25 cellular contexts compared by ENCODE assay signal in the genomic region with DNA sequence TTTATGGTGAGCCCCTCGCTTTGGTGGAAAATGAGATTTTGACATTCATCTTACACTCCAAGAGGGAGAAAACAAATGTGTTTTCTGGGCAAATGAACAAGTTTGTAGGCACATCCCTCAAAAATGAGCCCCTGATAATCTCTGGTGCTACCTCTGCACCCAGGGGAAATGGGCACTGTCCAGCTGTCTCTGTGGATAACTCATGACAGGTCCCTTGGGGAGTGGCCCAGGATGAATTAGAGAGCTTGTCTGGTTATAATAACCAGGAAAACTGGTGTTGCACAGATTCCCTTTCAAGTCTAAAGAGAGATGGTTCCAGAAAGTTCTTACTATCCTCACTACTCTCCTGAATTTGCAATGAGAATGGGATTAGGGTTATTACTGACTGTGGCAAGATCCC. TPM values are rescaled to one million over a fixed set of nuclear protein-coding genes. Genes with fewer than 3 reads are reported as not detected.
DNase-seq lines count a peak whose midpoint lies in the region; ATAC-seq and TF ChIP-seq lines count a peak whose summit lies in the region.
"Had no signal": no experiment of that assay in that cellular context is flagged by ENCODE, and none has a peak within 500 bp of the region (broad histone marks: within the 10 kb centered on the region; RNA-seq: fewer than 3 reads in every experiment).

No MANE protein-coding gene starts in this region.

- H3K18ac ChIP-seq in neuronal stem cell (ENCODE audit: low read length), result no peak overlapping the region

- WGBS in SK-N-SH (ENCODE audit: low lambda C conversion rate), result 17% methylated on average over 1 of the region's 1 CpG
- no CpG with 5 or more reads among the region's 1 CpG for WGBS in neuronal stem cell (ENCODE audit: extremely low coverage in 2 of 2, insufficient read length in 2 of 2, insufficient replicate concordance in 1 of 2), 2 donors

- no peaks in the 10 kb centered on the region for H3K9me2 ChIP-seq in SK-N-SH
- no peaks in the 10 kb centered on the region for H3K9me2 ChIP-seq in OCI-LY7 (ENCODE audit: insufficient read depth, low read length)

- no peak overlapping the region for H2AFZ ChIP-seq in SK-N-SH (ENCODE audit: low read depth)
- H2AFZ ChIP-seq in neuronal stem cell (ENCODE audit: low read length), result no peak overlapping the region
- H2AFZ ChIP-seq in OCI-LY7 (ENCODE audit: low read length), result no peak overlapping the region

- no peaks in the 10 kb centered on the region for H4K20me1 ChIP-seq in SK-N-SH (ENCODE audit: insufficient read depth)
- no peaks in the 10 kb centered on the region for H4K20me1 ChIP-seq in OCI-LY7 (ENCODE audit: insufficient read depth, low read length)

- no peak for TF ChIP-seq CTCF in SK-N-SH (IDR thresholded peaks at IDR 0.05)
- no peak for TF ChIP-seq CTCF in brain (conservative IDR thresholded peaks at IDR 0.05)
- TF ChIP-seq CTCF in vagina (IDR thresholded peaks at IDR 0.05), result no peak
- no peak for TF ChIP-seq CTCF in OCI-LY7 (conservative IDR thresholded peaks at IDR 0.05; ENCODE audit: low read length)

- peaks cover 73% of the 10 kb centered on the region for H3K4me1 Mint-ChIP-seq in brain
- H3K4me1 Mint-ChIP-seq: activated naive CD4-positive, alpha-beta T cell treated with anti-CD3 and anti-CD28 coated beads, Interleukin-2, amount 50 U/mL, for 24 hours; B cell; naive thymus-derived CD8-positive, alpha-beta T cell had no signal

- no peak overlapping the region for H3K4me2 ChIP-seq in SK-N-SH
- H3K4me2 ChIP-seq in neuronal stem cell (ENCODE audit: insufficient read depth, low read length, poor library complexity, severe bottlenecking), result no peak overlapping the region
- no peak overlapping the region for H3K4me2 ChIP-seq in OCI-LY7 (ENCODE audit: low read length)

- no peak overlapping the region for H2BK12ac ChIP-seq in neuronal stem cell (ENCODE audit: low read length)

- H3K23ac ChIP-seq in neuronal stem cell (ENCODE audit: low read depth, low read length, poor library complexity), result peak overlapping the region; percentile 29

- no peak overlapping the region for H2BK5ac ChIP-seq in neuronal stem cell (ENCODE audit: low read length)

- H3K79me2 ChIP-seq in SK-N-SH (ENCODE audit: insufficient read depth) (no peaks in the 10 kb centered on the region), OCI-LY7 (ENCODE audit: insufficient read depth, low read depth, low read length) (no peaks in the 10 kb centered on the region)

- H3K4me3 ChIP-seq in SK-N-SH (ENCODE audit: low read depth in 2 of 2, low read length in 1 of 2) (no peak overlapping the region), neuronal stem cell (ENCODE audit: low read length in 2 of 2) (no peak overlapping the region), vagina (peak overlapping the region in 1 of 2 donors; percentile 17), OCI-LY7 (ENCODE audit: low read depth, low read length, poor library complexity, severe bottlenecking) (no peak overlapping the region)
- H3K4me3 ChIP-seq: thyroid gland had no signal

- H3K79me1 ChIP-seq in neuronal stem cell (ENCODE audit: low read depth, low read length), result no peaks in the 10 kb centered on the region

- ATAC-seq in SK-N-SH treated with all-trans-retinoic acid at 6 μM for 48 hours, result no peak
- ATAC-seq: left colon; naive thymus-derived CD8-positive, alpha-beta T cell had no signal

- H3F3A ChIP-seq in SK-N-SH (replicated peaks; ENCODE audit: insufficient read depth), result no peaks in the 10 kb centered on the region

- POLR2A ChIA-PET in SK-N-SH (lab: Yijun Ruan, JAX) (interaction anchor here (0.7 to 3.8 kb wide), 6 partner anchors 17 to 1362 kb away, joined by 3 to 28 read pairs (median 4); no protein-coding TSS in a partner anchor), OCI-LY7 (lab: Charles Lee) (no interaction called here)

- peaks cover 0 to 77% of the 10 kb centered on the region in 2 experiments; a peak in 3 of 4 replicates for H3K4me1 ChIP-seq in SK-N-SH (ENCODE audit: control insufficient read depth in 1 of 2, insufficient read depth in 2 of 2, low read depth in 1 of 2, low read length in 1 of 2)
- H3K4me1 ChIP-seq in neuronal stem cell (ENCODE audit: control insufficient read depth in 2 of 2, insufficient read depth in 1 of 2, low read depth in 1 of 2, low read length in 2 of 2), result peaks cover 9 to 13% of the 10 kb centered on the region in 2 donors
- H3K4me1 ChIP-seq in vagina, result peaks cover 30% of the 10 kb centered on the region
- H3K4me1 ChIP-seq in OCI-LY7 (ENCODE audit: insufficient read depth, low read length, poor library complexity, severe bottlenecking), result no peaks in the 10 kb centered on the region

- intact Hi-C loops in vagina (cut with DNase I) (loop anchor here (5.0 kb wide), 1 partner anchor 212 kb away; a partner anchor contains a TSS), OCI-LY7 (cut with micrococcal nuclease; ENCODE audit: unreplicated experiment) (loop anchor here (10.0 kb wide), 1 partner anchor 495 kb away; no protein-coding TSS in a partner anchor)

- peaks cover 33% of the 10 kb centered on the region for H3K36me3 Mint-ChIP-seq in brain

- no peak overlapping the region for H3K14ac ChIP-seq in neuronal stem cell (ENCODE audit: low read length)

- no peak overlapping the region for H2AK5ac ChIP-seq in neuronal stem cell (ENCODE audit: low read depth, low read length)

- no peak overlapping the region for H2BK15ac ChIP-seq in neuronal stem cell (ENCODE audit: low read length)

- no peak for TF ChIP-seq POLR2A in vagina (IDR thresholded peaks at IDR 0.05)

- H3K27me3 Mint-ChIP-seq in brain, result no peaks in the 10 kb centered on the region
- H3K27me3 Mint-ChIP-seq: activated naive CD4-positive, alpha-beta T cell treated with anti-CD3 and anti-CD28 coated beads, Interleukin-2, amount 50 U/mL, for 24 hours; B cell; naive thymus-derived CD8-positive, alpha-beta T cell had no signal

- H3K27me3 ChIP-seq in SK-N-SH (ENCODE audit: insufficient read depth), result no peaks in the 10 kb centered on the region
- no peaks in the 10 kb centered on the region for H3K27me3 ChIP-seq in neuronal stem cell (ENCODE audit: control insufficient read depth in 3 of 3, insufficient read depth in 3 of 3, low read depth in 1 of 3, low read length in 3 of 3)
- H3K27me3 ChIP-seq in vagina, result no peaks in the 10 kb centered on the region
- H3K27me3 ChIP-seq: thyroid gland had no signal

- no peak for TF ChIP-seq EP300 in SK-N-SH (IDR thresholded peaks at IDR 0.05; ENCODE audit: borderline replicate concordance in 1 of 2, low read depth in 1 of 2, low read length in 1 of 2)

- no peak overlapping the region for H4K91ac ChIP-seq in neuronal stem cell (ENCODE audit: low read depth, low read length, poor library complexity)

- H2BK120ac ChIP-seq in neuronal stem cell (ENCODE audit: low read depth, low read length), result no peak overlapping the region

- H4K8ac ChIP-seq in neuronal stem cell (ENCODE audit: low read depth, low read length), result no peak overlapping the region

- peak overlapping the region in 4 of 5 experiments; percentile 2 to 86 (median 52) for H3K27ac Mint-ChIP-seq in brain
- H3K27ac Mint-ChIP-seq: activated naive CD4-positive, alpha-beta T cell treated with anti-CD3 and anti-CD28 coated beads, Interleukin-2, amount 50 U/mL, for 24 hours; B cell; naive thymus-derived CD8-positive, alpha-beta T cell; stimulated activated naive CD8-positive, alpha-beta T cell treated with anti-CD3 and anti-CD28 coated beads, Interleukin-15, Interleukin-2, amounts not matched to agents 100 ng/mL and 50 ng/mL, for 24 hours had no signal

- DNase-seq in SK-N-SH (peak; percentile 50), neuronal stem cell (ENCODE audit: low spot score) (no peak), vagina (ENCODE audit: extremely low spot score in 2 of 2) (no peak), activated gamma-delta T cell treated with Interleukin-2 at 50 U/mL for 16 hours (no peak), mesenteric fat pad (ENCODE audit: low spot score) (no peak), OCI-LY7 (ENCODE audit: low spot score) (no peak)
- DNase-seq: activated CD4-positive, alpha-beta T cell treated with anti-CD3 and anti-CD28 coated beads, Interleukin-2, amount 50 U/mL, for 1 hour; central memory CD4-positive, alpha-beta T cell; KBM-7; mesendoderm; MM.1S; naive thymus-derived CD8-positive, alpha-beta T cell; NCI-H1417 treated with DMSO at 0.1 percent for 48 hours; stimulated activated CD4-positive, alpha-beta T cell treated with anti-CD3 and anti-CD28 coated beads, Interleukin-15, amount 100 ng/mL, for 24 hours had no signal

- H3K9me3 ChIP-seq in SK-N-SH, result no peaks in the 10 kb centered on the region
- H3K9me3 ChIP-seq in neuronal stem cell (replicated peaks in 1 of 2; ENCODE audit: control insufficient read depth in 2 of 2, insufficient read depth in 1 of 2, low read depth in 1 of 2, low read length in 2 of 2), result peaks cover 0 to 4% of the 10 kb centered on the region in 2 donors
- H3K9me3 ChIP-seq in vagina, result no peaks in the 10 kb centered on the region
- H3K9me3 ChIP-seq in OCI-LY7 (ENCODE audit: low read length), result no peaks in the 10 kb centered on the region
- H3K9me3 ChIP-seq: thyroid gland had no signal

- CTCF ChIA-PET in SK-N-SH (lab: Yijun Ruan, JAX), result interaction anchor here (2.0 to 5.1 kb wide), 2 partner anchors 114 to 324 kb away, joined by 9 to 55 read pairs; no protein-coding TSS in a partner anchor
- CTCF ChIA-PET in OCI-LY7 (lab: Charles Lee; ENCODE audit: unreplicated experiment), result no interaction called here

- no TSS peak for BruUV-seq in OCI-LY7 (replicated peaks; lab: Mats Ljungman, UMichigan)

- H3K4ac ChIP-seq in neuronal stem cell (ENCODE audit: low read length), result no peak overlapping the region

- TF ChIP-seq RAD21 in SK-N-SH (IDR thresholded peaks at IDR 0.05; ENCODE audit: low read length), result no peak

- H3K4me3 Mint-ChIP-seq in brain, result no peak overlapping the region
- H3K4me3 Mint-ChIP-seq: activated naive CD4-positive, alpha-beta T cell treated with anti-CD3 and anti-CD28 coated beads, Interleukin-2, amount 50 U/mL, for 24 hours; B cell; naive thymus-derived CD8-positive, alpha-beta T cell; stimulated activated naive CD8-positive, alpha-beta T cell treated with anti-CD3 and anti-CD28 coated beads, Interleukin-15, Interleukin-2, amounts not matched to agents 100 ng/mL and 50 ng/mL, for 24 hours had no signal

- H3K9ac ChIP-seq in SK-N-SH (no peak overlapping the region), neuronal stem cell (ENCODE audit: low read depth, low read length, poor library complexity) (no peak overlapping the region)

- H3K9me3 Mint-ChIP-seq in brain, result no peaks in the 10 kb centered on the region
- H3K9me3 Mint-ChIP-seq: activated naive CD4-positive, alpha-beta T cell treated with anti-CD3 and anti-CD28 coated beads, Interleukin-2, amount 50 U/mL, for 24 hours; naive thymus-derived CD8-positive, alpha-beta T cell; stimulated activated naive CD8-positive, alpha-beta T cell treated with anti-CD3 and anti-CD28 coated beads, Interleukin-15, Interleukin-2, amounts not matched to agents 100 ng/mL and 50 ng/mL, for 24 hours had no signal

- peaks cover 0 to 15% of the 10 kb centered on the region in 2 experiments for H3K36me3 ChIP-seq in SK-N-SH (replicated peaks in 1 of 2; ENCODE audit: control insufficient read depth in 1 of 2, insufficient read depth in 2 of 2, low read length in 1 of 2)
- peaks cover 13 to 29% of the 10 kb centered on the region in 2 donors for H3K36me3 ChIP-seq in neuronal stem cell (replicated peaks in 1 of 2; ENCODE audit: control insufficient read depth in 2 of 2, insufficient read depth in 2 of 2, low read length in 2 of 2)
- no peaks in the 10 kb centered on the region for H3K36me3 ChIP-seq in vagina
- no peaks in the 10 kb centered on the region for H3K36me3 ChIP-seq in OCI-LY7 (ENCODE audit: insufficient read depth, low read length)
- H3K36me3 ChIP-seq: thyroid gland, WERI-Rb-1 had no signal

- peak overlapping the region in 1 of 2 experiments; percentile 100; a peak in 3 of 4 replicates for H3K27ac ChIP-seq in SK-N-SH (ENCODE audit: low read depth in 2 of 2, low read length in 1 of 2)
- H3K27ac ChIP-seq in neuronal stem cell (replicated peaks; ENCODE audit: low read length), result no peak overlapping the region
- H3K27ac ChIP-seq in vagina, result peak overlapping the region; percentile 63
- no peak overlapping the region for H3K27ac ChIP-seq in OCI-LY7 (ENCODE audit: low read depth, low read length, poor library complexity, severe bottlenecking)
- H3K27ac ChIP-seq: RWPE1, WERI-Rb-1 had no signal

RNA-seq across cellular contexts. Expression of a gene that starts 7.5 kb away (rescaled TPM):
- 0.54 and 1.2 TPM in 2 replicates for polyA plus RNA-seq in SK-N-SH (2012; rRNA removed)
- 1.3 and 2.6 TPM in 2 replicates for polyA plus RNA-seq in SK-N-SH (2012; cell fraction: cytosol; rRNA removed)
- 0.52 and 0.69 TPM in 2 replicates for polyA plus RNA-seq in SK-N-SH (2012; cell fraction: nucleus; rRNA removed)
- polyA plus RNA-seq in brain (ENCODE audit: insufficient read depth, low read depth, low replicate concordance), result 9.4 TPM
- 5.3 TPM for polyA plus RNA-seq in neuronal stem cell (2013, experiment 1 of 2)
- 5.3 TPM for polyA plus RNA-seq in neuronal stem cell (2013, experiment 2 of 2)
- 9.3 TPM for total RNA-seq in vagina
- 0.77 TPM for total RNA-seq in mesenteric fat pad
- 0.10 TPM in 1 of 2 replicates, not detected in the other for total RNA-seq in OCI-LY7 (2014; rRNA removed; shearing (Covaris generic))
- total RNA-seq in OCI-LY7 (2022), result not detected in 2 replicates
- total RNA-seq: dermis microvascular lymphatic vessel endothelial cell, HT1080 had no signal
